ENCODE assay signal across 1 cellular context in genomic region chr2:214492152-214492551, GRCh38.
A peak's percentile ranks its signal among the peaks of the same experiment; 100 is the strongest.
TF ChIP-seq lines count a peak whose summit lies in the region.

No MANE protein-coding gene starts in this region.

TF ChIP-seq in GM12878, 131 proteins besides CTCF, POLR2A, EP300 and RAD21 (continues in another document):
- no peak for TF ChIP-seq CUX1 (IDR thresholded peaks at IDR 0.05; ENCODE audit: insufficient replicate concordance, low read depth, low read length)
- TF ChIP-seq RELB (IDR thresholded peaks at IDR 0.05; ENCODE audit: low read depth) = no peak
- no peak for TF ChIP-seq E2F4 (IDR thresholded peaks at IDR 0.05; ENCODE audit: low read depth, low read length)
- TF ChIP-seq ZNF274 (IDR thresholded peaks at IDR 0.05; ENCODE audit: insufficient read depth, insufficient read length) = no peak
- no peak for TF ChIP-seq CHD4 (IDR thresholded peaks at IDR 0.05)
- no peak for TF ChIP-seq MLLT1 (IDR thresholded peaks at IDR 0.05)
- no peak for TF ChIP-seq ATF2 (IDR thresholded peaks at IDR 0.05; ENCODE audit: low read length)
- TF ChIP-seq IKZF2 (IDR thresholded peaks at IDR 0.05) = peak in 1 of 2 experiments; percentile 15; a peak in 1 of 4 replicates
- TF ChIP-seq KDM1A (IDR thresholded peaks at IDR 0.05; ENCODE audit: borderline replicate concordance) = no peak
- no peak for TF ChIP-seq IRF5 (IDR thresholded peaks at IDR 0.05; ENCODE audit: borderline replicate concordance)
- no peak for TF ChIP-seq PAX8 (IDR thresholded peaks at IDR 0.05)
- no peak for TF ChIP-seq MTA2 (IDR thresholded peaks at IDR 0.05; ENCODE audit: low read depth)
- TF ChIP-seq PAX5 (IDR thresholded peaks at IDR 0.05; ENCODE audit: borderline replicate concordance, low read depth, low read length) = peak; percentile 56; the same call in 1 of the 2 replicates
- TF ChIP-seq SP1 (IDR thresholded peaks at IDR 0.05; ENCODE audit: low read depth, low read length) = no peak
- no peak for TF ChIP-seq PBX3 (IDR thresholded peaks at IDR 0.05; ENCODE audit: insufficient replicate concordance, low read depth, low read length)
- TF ChIP-seq MEF2A (IDR thresholded peaks at IDR 0.05; ENCODE audit: insufficient read depth, low read depth, low read length) = no peak
- no peak for TF ChIP-seq ZBTB4 (CRISPR knock-in tag; IDR thresholded peaks at IDR 0.05)
- no peak for TF ChIP-seq JUNB (IDR thresholded peaks at IDR 0.05)
- no peak for TF ChIP-seq RAD51 (IDR thresholded peaks at IDR 0.05)
- no peak for TF ChIP-seq WRNIP1 (IDR thresholded peaks at IDR 0.05; ENCODE audit: borderline replicate concordance, low read depth, low read length)
- no peak for TF ChIP-seq IRF4 (IDR thresholded peaks at IDR 0.05; ENCODE audit: low read depth, low read length)
- no peak for TF ChIP-seq CREM (IDR thresholded peaks at IDR 0.05; ENCODE audit: low read depth)
- no peak for TF ChIP-seq CBX3 (IDR thresholded peaks at IDR 0.05; ENCODE audit: borderline replicate concordance, low read depth)
- no peak for TF ChIP-seq MYC (IDR thresholded peaks at IDR 0.05; ENCODE audit: insufficient read depth, insufficient read length, insufficient replicate concordance, low read length, severe bottlenecking)
- TF ChIP-seq ZBTB40 (IDR thresholded peaks at IDR 0.05; ENCODE audit: borderline replicate concordance) = no peak
- 0 out of 2 replicates have a peak, but pooled peaks have one; percentile 21 for TF ChIP-seq TCF12 (IDR thresholded peaks at IDR 0.05; ENCODE audit: low read depth, low read length)
- TF ChIP-seq HSF1 (IDR thresholded peaks at IDR 0.05; ENCODE audit: low read depth, low read length) = no peak
- TF ChIP-seq IRF3 (IDR thresholded peaks at IDR 0.05) = no peak
- TF ChIP-seq POLR2AphosphoS5 (IDR thresholded peaks at IDR 0.05; ENCODE audit: low read length) = no peak
- TF ChIP-seq CEBPB (IDR thresholded peaks at IDR 0.05; ENCODE audit: borderline replicate concordance in 1 of 2, low read depth in 2 of 2, low read length in 2 of 2) = no peak
